ENCODE assay signal across 20 cellular contexts in genomic region chr4:93303440-93303839, GRCh38.
DNase-seq lines count a peak whose midpoint lies in the region; ATAC-seq and TF ChIP-seq lines count a peak whose summit lies in the region.
"Had no signal": no experiment of that assay in that cellular context is flagged by ENCODE, and none has a peak within 500 bp of the region (broad histone marks: within the 10 kb centered on the region; RNA-seq: fewer than 3 reads in every experiment).

No MANE protein-coding gene starts in this region.

- H3K4me1 Mint-ChIP-seq in type B pancreatic cell (ENCODE audit: unreplicated experiment): peaks cover 4% of the 10 kb centered on the region
- H3K4me1 Mint-ChIP-seq: CD8-positive, alpha-beta memory T cell; T-cell had no signal

- no peaks in the 10 kb centered on the region for H3K36me3 Mint-ChIP-seq in type B pancreatic cell
- H3K36me3 Mint-ChIP-seq: CD8-positive, alpha-beta memory T cell; T-cell had no signal

- H3K36me3 ChIP-seq in left lung: no peaks in the 10 kb centered on the region
- H3K36me3 ChIP-seq: BLaER1 treated with 17β-estradiol and CSF1 and Interleukin-3, amounts not matched to agents 10 nM and 100 nM had no signal

- intact Hi-C loops in left lung (cut with DNase I): no loop called here

- H3K27ac ChIP-seq in left lung: no peak overlapping the region
- H3K27ac ChIP-seq: BLaER1 treated with 17β-estradiol and CSF1 and Interleukin-3, amounts not matched to agents 10 nM and 100 nM had no signal

- no peaks in the 10 kb centered on the region for H3K9me3 ChIP-seq in left lung
- H3K9me3 ChIP-seq: BLaER1 treated with 17β-estradiol and CSF1 and Interleukin-3, amounts not matched to agents 10 nM and 100 nM had no signal

- no peaks in the 10 kb centered on the region for H3K9me3 Mint-ChIP-seq in type B pancreatic cell

- no peak overlapping the region for H3K4me3 ChIP-seq in left lung
- H3K4me3 ChIP-seq: BLaER1 treated with 17β-estradiol and CSF1 and Interleukin-3, amounts not matched to agents 10 nM and 100 nM had no signal

- no peak overlapping the region for H3K4me3 Mint-ChIP-seq in type B pancreatic cell
- H3K4me3 Mint-ChIP-seq: CD8-positive, alpha-beta memory T cell; T-cell had no signal

- DNase-seq in HT1080 (ENCODE audit: low read depth) (peak; percentile 5), COLO829 (ENCODE audit: low spot score) (no peak), left lung (no peak), NCI-H345 treated with DMSO at 0.1 percent for 48 hours (lab: John Stamatoyannopoulos, UW; ENCODE audit: unreplicated experiment) (no peak), type B pancreatic cell (ENCODE audit: extremely low spot score, unreplicated experiment) (no peak)
- DNase-seq: CD8-positive, alpha-beta memory T cell; DMS79; NCI-H1105; NCI-H2081; NCI-H2171 treated with DMSO at 0.1 percent for 48 hours; NCI-H446 treated with DMSO at 0.1 percent for 48 hours; PC-3; RPMI8226; SIG-M5; T-cell had no signal

- TF ChIP-seq CTCF in left lung (IDR thresholded peaks at IDR 0.05) (no peak), type B pancreatic cell (conservative IDR thresholded peaks at IDR 0.05) (no peak)

- H3K27me3 Mint-ChIP-seq in type B pancreatic cell: no peaks in the 10 kb centered on the region
- H3K27me3 Mint-ChIP-seq: CD8-positive, alpha-beta memory T cell; T-cell had no signal

- no peaks in the 10 kb centered on the region for H3K27me3 ChIP-seq in left lung
- H3K27me3 ChIP-seq: BLaER1 treated with 17β-estradiol and CSF1 and Interleukin-3, amounts not matched to agents 10 nM and 100 nM had no signal

- ATAC-seq in GM18868 (IDR thresholded peaks at IDR 0.05; ENCODE audit: unreplicated experiment): peak; percentile 48
- ATAC-seq in GM19035 (IDR thresholded peaks at IDR 0.05; ENCODE audit: unreplicated experiment): peak; percentile 40
- peak; percentile 52 for ATAC-seq in esophagus mucosa
- ATAC-seq in left lung: no peak
- ATAC-seq: PC-3, SK-N-SH treated with all-trans-retinoic acid at 6 μM for 48 hours, T-cell had no signal

- H3K27ac Mint-ChIP-seq in type B pancreatic cell: no peak overlapping the region
- H3K27ac Mint-ChIP-seq: CD8-positive, alpha-beta memory T cell; T-cell had no signal

- no peaks in the 10 kb centered on the region for H3K4me1 ChIP-seq in left lung
